Comparison of ENCODE assay signal across 1 cellular context in genomic region chr10:21533577-21534475, GRCh38.
TF ChIP-seq lines count a peak whose summit lies in the region.

Gene MLLT10, plus strand, starts transcription at chr10:21534232. Its CDS starts 413 bp downstream, at chr10:21534645.

TF ChIP-seq in HEK293, 187 proteins besides CTCF, POLR2A, EP300 and RAD21 (continued from another document and continues in another):
- TF ChIP-seq ZNF639 (tag by site-specific recombination; IDR thresholded peaks at IDR 0.05) (0 out of 2 replicates have a peak, but pooled peaks have one; percentile 15), ZNF623 (tag by site-specific recombination; IDR thresholded peaks at IDR 0.05) (peak; percentile 19; the same call in 1 of the 2 replicates), ZNF449 (tag by site-specific recombination; IDR thresholded peaks at IDR 0.05) (peak; percentile 97), ZNF280D (tag by site-specific recombination; IDR thresholded peaks at IDR 0.05) (no peak), ZNF302 (tag by site-specific recombination; IDR thresholded peaks at IDR 0.05; ENCODE audit: low read depth) (no peak), ZNF24 (tag by site-specific recombination; IDR thresholded peaks at IDR 0.05) (peak; percentile 70; the same call in 1 of the 2 replicates), ZBTB48 (tag by site-specific recombination; IDR thresholded peaks at IDR 0.05) (peak; percentile 58; the same call in 1 of the 2 replicates), ZNF518A (tag by site-specific recombination; conservative IDR thresholded peaks at IDR 0.05; ENCODE audit: low read depth) (no peak), ZNF580 (tag by site-specific recombination; IDR thresholded peaks at IDR 0.05) (no peak), ZNF121 (tag by site-specific recombination; IDR thresholded peaks at IDR 0.05) (no peak), ZNF658 (tag by site-specific recombination; IDR thresholded peaks at IDR 0.05) (no peak), ZXDB (tag by site-specific recombination; IDR thresholded peaks at IDR 0.05) (peak; percentile 89), ZNF157 (tag by site-specific recombination; IDR thresholded peaks at IDR 0.05) (no peak), ZNF76 (tag by site-specific recombination; IDR thresholded peaks at IDR 0.05; ENCODE audit: borderline replicate concordance, low read depth) (peak; percentile 71; the same call in 1 of the 2 replicates), ZNF214 (tag by site-specific recombination; IDR thresholded peaks at IDR 0.05; ENCODE audit: borderline replicate concordance) (no peak), ZNF558 (tag by site-specific recombination; IDR thresholded peaks at IDR 0.05) (no peak), ZNF792 (tag by site-specific recombination; IDR thresholded peaks at IDR 0.05) (no peak), ZBTB7A (tag by site-specific recombination; IDR thresholded peaks at IDR 0.05; ENCODE audit: low read depth) (0 out of 2 replicates have a peak, but pooled peaks have one; percentile 14), ZNF692 (tag by site-specific recombination; IDR thresholded peaks at IDR 0.05) (peak; percentile 76), ZNF202 (tag by site-specific recombination; IDR thresholded peaks at IDR 0.05; ENCODE audit: borderline replicate concordance) (no peak), ZBTB1 (tag by site-specific recombination; IDR thresholded peaks at IDR 0.05) (peak; percentile 47; the same call in 1 of the 2 replicates), ZNF626 (tag by site-specific recombination; IDR thresholded peaks at IDR 0.05) (no peak), PRDM2 (tag by site-specific recombination; IDR thresholded peaks at IDR 0.05; ENCODE audit: borderline replicate concordance) (no peak), ZNF366 (tag by site-specific recombination; conservative IDR thresholded peaks at IDR 0.05) (no peak; the same call in 1 of the 2 replicates), ZNF274 (IDR thresholded peaks at IDR 0.05; ENCODE audit: low read length) (no peak), ZNF274 (tag by site-specific recombination; IDR thresholded peaks at IDR 0.05; ENCODE audit: borderline replicate concordance) (no peak), ZNF654 (tag by site-specific recombination; IDR thresholded peaks at IDR 0.05; ENCODE audit: low read depth) (no peak), ZNF514 (tag by site-specific recombination; IDR thresholded peaks at IDR 0.05) (no peak), ZNF335 (tag by site-specific recombination; conservative IDR thresholded peaks at IDR 0.05) (peak; percentile 74), GLI4 (tag by site-specific recombination; IDR thresholded peaks at IDR 0.05) (0 out of 2 replicates have a peak, but pooled peaks have one; percentile 44), ZFP3 (tag by site-specific recombination; IDR thresholded peaks at IDR 0.05; ENCODE audit: low read depth) (no peak), INSM2 (tag by site-specific recombination; IDR thresholded peaks at IDR 0.05) (0 out of 2 replicates have a peak, but pooled peaks have one; percentile 46)
